ENCODE assay signal across 8 cellular contexts in the genomic region with DNA sequence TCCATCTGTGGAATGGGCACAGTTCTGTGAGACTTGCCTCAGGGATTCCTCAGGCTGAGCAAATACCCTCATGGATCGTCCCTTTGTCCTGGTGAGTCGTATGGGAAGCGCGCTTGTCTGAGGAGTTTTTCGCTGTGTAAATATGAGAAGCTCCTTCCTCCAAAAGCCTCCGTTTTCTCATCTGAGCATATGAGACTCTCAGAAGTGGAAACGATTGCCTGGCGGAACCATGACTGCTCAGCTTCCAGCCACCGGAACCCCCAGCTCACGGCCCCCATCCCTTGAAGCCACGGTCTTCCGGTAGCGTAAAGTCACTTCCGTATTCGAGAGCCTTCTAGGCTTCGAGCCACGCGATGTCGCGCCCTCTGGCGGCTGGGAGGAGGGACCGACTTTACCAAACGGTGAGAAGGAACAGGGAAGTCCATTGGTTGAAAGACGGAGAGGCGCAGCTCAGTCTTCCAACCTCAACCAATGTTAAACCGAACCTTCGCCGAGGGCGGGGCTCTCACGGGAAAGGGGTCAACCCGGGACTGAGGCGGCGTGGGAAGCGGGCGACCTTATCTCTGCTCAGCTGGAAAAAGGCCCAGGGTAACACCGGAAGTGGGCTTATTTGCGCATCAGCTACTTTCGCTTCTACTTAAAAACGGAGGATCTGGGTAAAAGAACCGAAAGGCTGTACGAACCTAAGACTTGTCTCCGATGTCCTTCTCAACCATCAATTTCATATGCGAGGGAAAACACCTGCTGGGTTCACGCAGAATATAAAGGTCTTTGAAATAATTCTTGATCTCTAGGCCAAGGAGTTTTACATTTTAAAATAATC. TPM values are rescaled to one million over a fixed set of nuclear protein-coding genes. Genes with fewer than 3 reads are reported as not detected.
A peak's percentile ranks its signal among the peaks of the same experiment; 100 is the strongest.
DNase-seq lines count a peak whose midpoint lies in the region; ATAC-seq and TF ChIP-seq lines count a peak whose summit lies in the region.

No MANE protein-coding gene starts in this region.

- H3K9me3 ChIP-seq in adrenal gland (replicated peaks in 1 of 3) (no peaks in the 10 kb centered on the region), heart left ventricle (no peaks in the 10 kb centered on the region), upper lobe of left lung (no peaks in the 10 kb centered on the region)

- H3K27me3 ChIP-seq in adrenal gland (no peaks in the 10 kb centered on the region), heart left ventricle (no peaks in the 10 kb centered on the region), upper lobe of left lung (no peaks in the 10 kb centered on the region)

- peaks cover 0 to 16% of the 10 kb centered on the region in 2 donors for H3K4me1 ChIP-seq in adrenal gland (replicated peaks in 1 of 2)
- H3K4me1 ChIP-seq in heart left ventricle: peaks cover 2 to 28% (median 18%) of the 10 kb centered on the region in 12 donors
- H3K4me1 ChIP-seq in upper lobe of left lung: peaks cover 14 to 23% (median 16%) of the 10 kb centered on the region in 4 donors

- H3K4me3 ChIP-seq in GM12875 (ENCODE audit: low read depth, low read length) (peak overlapping the region; percentile 77), adrenal gland (peak overlapping the region; percentile 56 to 79 (median 62)), heart left ventricle (peak overlapping the region; percentile 30 to 93 (median 76)), upper lobe of left lung (peak overlapping the region; percentile 60 to 72 (median 62))

- 1 to 5% (median 1%) methylated on average over 22 to 44 of the region's 44 CpGs for WGBS in adrenal gland, 4 donors
- 3 to 5% (median 4%) methylated on average over 40 to 44 of the region's 44 CpGs for WGBS in heart left ventricle, 4 donors
- 1 to 4% methylated on average over 17 to 44 of the region's 44 CpGs for WGBS in upper lobe of left lung, 2 donors

- ATAC-seq in HG02798 (IDR thresholded peaks at IDR 0.05; ENCODE audit: poor library complexity, unreplicated experiment): peak; percentile 96
- ATAC-seq in heart left ventricle: peak; percentile 98 to 99 (median 98)
- peak; percentile 99 for ATAC-seq in upper lobe of left lung (ENCODE audit: low FRiP score in 2 of 2)

- H3K36me3 ChIP-seq in adrenal gland (replicated peaks in 1 of 2): no peaks in the 10 kb centered on the region
- H3K36me3 ChIP-seq in heart left ventricle: peaks cover 0 to 4% (median 0%) of the 10 kb centered on the region in 9 donors
- no peaks in the 10 kb centered on the region for H3K36me3 ChIP-seq in upper lobe of left lung

- intact Hi-C loops in adrenal gland (cut with DNase I) (no loop called here), heart left ventricle (cut with DNase I) (loop anchor here in 7 of 10 donors (1.0 to 10.0 kb wide), 7 partner anchors 26 to 348 kb away; a partner anchor contains a TSS)

- H3K27ac ChIP-seq in adrenal gland (peak overlapping the region; percentile 8 to 91 (median 84)), heart left ventricle (peak overlapping the region; percentile 72 to 92 (median 84)), upper lobe of left lung (peak overlapping the region; percentile 69 to 90 (median 86))

- TF ChIP-seq POLR2A in adrenal gland (IDR thresholded peaks at IDR 0.05): peak in 1 of 2 donors; percentile 79
- TF ChIP-seq POLR2A in heart left ventricle (IDR thresholded peaks at IDR 0.05): peak in 1 of 2 donors; percentile 64
- peak in 3 of 4 donors; percentile 21 to 71 (median 35) for TF ChIP-seq POLR2A in upper lobe of left lung (IDR thresholded peaks at IDR 0.05)

- TF ChIP-seq CTCF in GM12875 (IDR thresholded peaks at IDR 0.05; ENCODE audit: borderline replicate concordance, insufficient read depth, low read depth, low read length): peak; percentile 92
- peak; percentile 80 to 97 (median 86) for TF ChIP-seq CTCF in adrenal gland (IDR thresholded peaks at IDR 0.05)
- peak; percentile 83 to 99 (median 93) for TF ChIP-seq CTCF in heart left ventricle (IDR thresholded peaks at IDR 0.05)
- peak; percentile 84 to 98 (median 94) for TF ChIP-seq CTCF in upper lobe of left lung (IDR thresholded peaks at IDR 0.05)

- peak in 2 of 4 donors; percentile 1 to 77 for TF ChIP-seq EP300 in upper lobe of left lung (IDR thresholded peaks at IDR 0.05)

- DNase-seq in NCI-H1417 treated with DMSO at 0.1 percent for 48 hours (lab: John Stamatoyannopoulos, UW) (peak; percentile 96), SW480 (ENCODE audit: low spot score) (peak; percentile 99), adrenal gland (peak; percentile 97 to 100 (median 99)), heart left ventricle (peak; percentile 98 to 99 (median 99)), pons (ENCODE audit: low spot score) (peak; percentile 100), upper lobe of left lung (peak; percentile 97 to 98)

RNA-seq across cellular contexts. Expression of a gene that starts 46.3 kb away (rescaled TPM):
- total RNA-seq in adrenal gland (10 to 100 TPM in 5 of 8 donors, 1 to 10 TPM in 3; 5.1 to 18.9 (median 11.2) TPM), heart left ventricle (1 to 10 TPM; 1.4 to 5.4 (median 3.1) TPM), upper lobe of left lung (1 to 10 TPM; 1.5 to 4.8 (median 2.8) TPM)
- polyA plus RNA-seq in adrenal gland (10 to 100 TPM in 1 of 3 donors, 1 to 10 TPM in 2; 2.3 to 14.7 (median 7.8) TPM), heart left ventricle (1 to 10 TPM; 1.3 to 1.4 TPM)

RNA-seq across cellular contexts. Expression of a gene that starts 54.6 kb away (rescaled TPM):
- 10 to 100 TPM in 5 of 8 donors, 1 to 10 TPM in 3; 7.7 to 19.5 (median 12.1) TPM for total RNA-seq in adrenal gland
- polyA plus RNA-seq in adrenal gland: 10 to 100 TPM in 1 of 3 donors, 1 to 10 TPM in 2; 6.7 to 13.2 (median 8.7) TPM
- 1 to 10 TPM; 1.9 to 6.1 (median 3.3) TPM for total RNA-seq in heart left ventricle
- 1 to 10 TPM; 1.8 to 3.8 TPM for polyA plus RNA-seq in heart left ventricle
- total RNA-seq in upper lobe of left lung: 10 to 100 TPM in 1 of 6 donors, 1 to 10 TPM in 5; 3.8 to 16.8 (median 5.5) TPM

Comparison
In these comparisons a context has a peak if more than half of its experiments do, and no peak if none do; other contexts are left out.
1. Peak in every context shown above with its lines: DNase-seq, ATAC-seq, H3K4me3 ChIP-seq and H3K27ac ChIP-seq.
2. intact Hi-C loops: an anchor here in heart left ventricle (1.0 to 10.0 kb wide); none called in adrenal gland.